Comparison of ENCODE assay signal across 9 cellular contexts in the genomic region with DNA sequence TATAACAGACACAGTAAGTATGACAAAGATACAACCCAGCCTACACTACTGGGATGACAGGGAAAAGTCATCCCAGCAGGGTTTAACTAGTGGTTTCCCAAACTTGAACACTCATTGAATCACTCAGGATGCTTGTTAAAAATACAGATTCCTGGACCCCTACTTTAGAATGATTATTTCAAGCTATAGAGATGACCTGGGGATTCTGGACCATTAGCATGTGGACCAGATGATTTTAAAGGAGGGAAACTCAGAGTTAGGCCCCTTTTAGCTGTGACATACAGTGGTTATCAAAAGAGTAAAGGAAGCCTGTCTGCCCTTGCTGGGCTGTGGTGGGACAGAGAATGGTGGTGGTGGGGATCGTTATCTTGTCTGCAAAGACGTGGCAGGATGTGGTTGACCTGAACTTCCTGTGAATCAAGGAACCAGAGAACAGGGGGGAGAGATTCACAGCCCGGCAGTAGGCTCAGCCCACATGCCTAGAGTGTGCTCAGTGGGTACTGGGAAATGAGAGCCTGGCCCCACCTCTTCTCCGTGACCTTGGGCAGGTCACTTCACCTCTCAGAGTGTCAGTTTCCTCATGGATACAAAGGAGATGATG.
A peak's percentile ranks its signal among the peaks of the same experiment; 100 is the strongest.
DNase-seq lines count a peak whose midpoint lies in the region; ATAC-seq and TF ChIP-seq lines count a peak whose summit lies in the region.
"Had no signal": no experiment of that assay in that cellular context is flagged by ENCODE, and none has a peak within 500 bp of the region (broad histone marks: within the 10 kb centered on the region; RNA-seq: fewer than 3 reads in every experiment).

No MANE protein-coding gene starts in this region.

- peaks cover 32% of the 10 kb centered on the region for H3K9me3 Mint-ChIP-seq in T-helper 2 cell treated with Interferon-gamma antibody and Interleukin-4, amounts not matched to agents 5 μg/mL and 100 μg/mL, for 36 hours
- peaks cover 14% of the 10 kb centered on the region for H3K9me3 Mint-ChIP-seq in activated naive CD8-positive, alpha-beta T cell treated with anti-CD3 and anti-CD28 coated beads, Interleukin-2, amount 50 U/mL, for 24 hours

- no peak overlapping the region for H3K9ac ChIP-seq in BLaER1

- peak overlapping the region; percentile 59 for H3K4me3 Mint-ChIP-seq in T-helper 2 cell treated with Interferon-gamma antibody and Interleukin-4, amounts not matched to agents 5 μg/mL and 100 μg/mL, for 36 hours
- peak overlapping the region; percentile 64 for H3K4me3 Mint-ChIP-seq in activated naive CD8-positive, alpha-beta T cell treated with anti-CD3 and anti-CD28 coated beads, Interleukin-2, amount 50 U/mL, for 24 hours
- H3K4me3 Mint-ChIP-seq: brain had no signal

- peaks cover 13% of the 10 kb centered on the region for H3K27me3 Mint-ChIP-seq in T-helper 2 cell treated with Interferon-gamma antibody and Interleukin-4, amounts not matched to agents 5 μg/mL and 100 μg/mL, for 36 hours (ENCODE audit: low read depth)
- H3K27me3 Mint-ChIP-seq in activated naive CD8-positive, alpha-beta T cell treated with anti-CD3 and anti-CD28 coated beads, Interleukin-2, amount 50 U/mL, for 24 hours, result peaks cover 14% of the 10 kb centered on the region

- peak; percentile 93 for DNase-seq in T-helper 2 cell treated with Interferon-gamma antibody and Interleukin-4, amounts not matched to agents 5 μg/mL and 100 μg/mL, for 36 hours (ENCODE audit: low spot score)
- peak; percentile 83 for DNase-seq in activated naive CD8-positive, alpha-beta T cell treated with anti-CD3 and anti-CD28 coated beads, Interleukin-2, amount 50 U/mL, for 24 hours
- DNase-seq in osteoblast (ENCODE audit: insufficient read length, low spot score, missing footprints) (no peak), NCI-H2171 (lab: John Stamatoyannopoulos, UW) (no peak)

- no peak for TF ChIP-seq CTCF in osteoblast (IDR thresholded peaks at IDR 0.05; ENCODE audit: extremely low read depth, low read depth, low read length)

- H3K36me3 ChIP-seq in BLaER1 (no peaks in the 10 kb centered on the region), osteoblast (ENCODE audit: insufficient read depth, low read length) (no peaks in the 10 kb centered on the region)

- peaks cover 95% of the 10 kb centered on the region for H4K20me1 ChIP-seq in BLaER1
- no peaks in the 10 kb centered on the region for H4K20me1 ChIP-seq in osteoblast (ENCODE audit: insufficient read depth, low read length)

- no peaks in the 10 kb centered on the region for H3K79me2 ChIP-seq in osteoblast (ENCODE audit: insufficient read depth, low read length)

- ATAC-seq in HG03159 (IDR thresholded peaks at IDR 0.05; ENCODE audit: unreplicated experiment), result peak; percentile 47
- peak; percentile 55 for ATAC-seq in activated naive CD8-positive, alpha-beta T cell treated with anti-CD3 and anti-CD28 coated beads, Interleukin-2, amount 50 U/mL, for 24 hours
- ATAC-seq in HG03342 (IDR thresholded peaks at IDR 0.05; ENCODE audit: unreplicated experiment), result no peak
- ATAC-seq in GM19467 (IDR thresholded peaks at IDR 0.05; ENCODE audit: unreplicated experiment), result no peak

- peaks cover 6% of the 10 kb centered on the region for H3K9me3 ChIP-seq in BLaER1
- H3K9me3 ChIP-seq in osteoblast (ENCODE audit: low read depth, low read length), result no peaks in the 10 kb centered on the region

- H3K36me3 Mint-ChIP-seq in T-helper 2 cell treated with Interferon-gamma antibody and Interleukin-4, amounts not matched to agents 5 μg/mL and 100 μg/mL, for 36 hours (ENCODE audit: low read depth), result peaks cover 24% of the 10 kb centered on the region
- H3K36me3 Mint-ChIP-seq in activated naive CD8-positive, alpha-beta T cell treated with anti-CD3 and anti-CD28 coated beads, Interleukin-2, amount 50 U/mL, for 24 hours (ENCODE audit: low read depth), result peaks cover 16% of the 10 kb centered on the region
- H3K36me3 Mint-ChIP-seq: brain had no signal

- peaks cover 94% of the 10 kb centered on the region for H3K27me3 ChIP-seq in BLaER1
- H3K27me3 ChIP-seq in osteoblast (ENCODE audit: insufficient read depth, low read length), result no peaks in the 10 kb centered on the region

- H3K4me1 Mint-ChIP-seq in T-helper 2 cell treated with Interferon-gamma antibody and Interleukin-4, amounts not matched to agents 5 μg/mL and 100 μg/mL, for 36 hours (ENCODE audit: low read depth), result peaks cover 86% of the 10 kb centered on the region
- peaks cover 91% of the 10 kb centered on the region for H3K4me1 Mint-ChIP-seq in activated naive CD8-positive, alpha-beta T cell treated with anti-CD3 and anti-CD28 coated beads, Interleukin-2, amount 50 U/mL, for 24 hours

- H3K4me1 ChIP-seq in BLaER1, result peaks cover 48% of the 10 kb centered on the region
- peaks cover 42% of the 10 kb centered on the region for H3K4me1 ChIP-seq in osteoblast (ENCODE audit: insufficient read depth, low read length)

- H2AFZ ChIP-seq in osteoblast (ENCODE audit: low read length), result no peak overlapping the region

- peak overlapping the region; percentile 80 for H3K27ac Mint-ChIP-seq in T-helper 2 cell treated with Interferon-gamma antibody and Interleukin-4, amounts not matched to agents 5 μg/mL and 100 μg/mL, for 36 hours
- peak overlapping the region; percentile 98 for H3K27ac Mint-ChIP-seq in activated naive CD8-positive, alpha-beta T cell treated with anti-CD3 and anti-CD28 coated beads, Interleukin-2, amount 50 U/mL, for 24 hours

- H3K4me2 ChIP-seq in BLaER1 (peak overlapping the region; percentile 67), osteoblast (ENCODE audit: insufficient read depth, low read length) (no peak overlapping the region)

- no peak overlapping the region for H3K4me3 ChIP-seq in BLaER1
- no peak overlapping the region for H3K4me3 ChIP-seq in osteoblast (ENCODE audit: insufficient read depth, low read length)

- H3K27ac ChIP-seq in BLaER1, result no peak overlapping the region
- peak overlapping the region; percentile 18 for H3K27ac ChIP-seq in osteoblast (ENCODE audit: low read depth, low read length)

Comparison
In these comparisons a context has a peak if more than half of its experiments do, and no peak if none do; other contexts are left out.
1. ATAC-seq: peak in HG03159 (single experiment) and activated naive CD8-positive, alpha-beta T cell treated with anti-CD3 and anti-CD28 coated beads, Interleukin-2, amount 50 U/mL, for 24 hours (single experiment); none in HG03342 (single experiment) and GM19467 (single experiment).
2. DNase-seq: peak in T-helper 2 cell treated with Interferon-gamma antibody and Interleukin-4, amounts not matched to agents 5 μg/mL and 100 μg/mL, for 36 hours (single experiment) and activated naive CD8-positive, alpha-beta T cell treated with anti-CD3 and anti-CD28 coated beads, Interleukin-2, amount 50 U/mL, for 24 hours (single experiment); none in osteoblast (single experiment) and NCI-H2171 (single experiment).